In the genomic region with DNA sequence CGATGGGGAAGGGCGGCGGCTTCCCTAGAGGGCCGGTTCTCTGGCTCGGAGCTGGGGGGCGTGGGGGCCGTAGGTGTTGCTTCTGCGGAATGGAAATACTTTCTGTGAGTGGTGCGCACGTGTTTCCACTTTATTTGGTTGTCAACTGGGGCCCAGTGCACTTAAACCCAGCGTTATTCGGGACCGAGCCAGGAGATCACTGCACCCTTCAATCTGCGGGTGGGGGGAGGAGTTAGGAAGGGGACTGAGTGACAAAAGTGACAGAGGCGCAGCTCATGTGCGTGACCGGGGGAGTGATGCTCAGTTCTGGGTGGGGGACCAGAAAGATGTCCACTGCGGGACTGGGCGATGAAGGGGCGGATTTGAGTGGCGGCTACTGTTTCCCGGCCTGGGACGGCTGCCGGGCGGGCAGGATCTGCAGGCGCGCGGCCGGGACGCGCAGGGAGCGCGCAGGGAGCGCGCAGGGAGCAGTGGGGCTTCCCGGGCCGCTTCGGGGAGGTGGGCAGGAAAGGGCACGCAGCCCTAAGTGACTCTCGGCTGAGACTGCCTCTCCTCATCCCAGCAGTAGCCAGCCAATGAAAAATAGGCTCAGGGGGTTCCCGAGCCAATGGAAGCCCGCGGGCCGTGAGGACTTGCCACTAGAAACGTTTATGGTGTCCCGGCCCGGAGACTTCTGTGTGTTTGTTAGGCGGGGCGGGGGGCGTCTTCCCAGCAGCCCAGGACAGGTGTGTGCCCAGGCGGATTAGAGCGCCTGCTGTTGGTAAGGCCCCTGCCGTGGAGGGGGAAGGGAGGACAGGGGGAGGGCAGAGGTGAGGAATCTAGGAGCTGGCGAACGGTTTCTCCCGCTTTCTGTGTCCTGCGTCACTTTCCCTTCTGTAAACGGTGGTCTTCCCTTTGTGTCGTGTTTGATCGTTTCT, we compare ENCODE assay signal across 8 cellular contexts. TPM values are rescaled to one million over a fixed set of nuclear protein-coding genes. Genes with fewer than 3 reads are reported as not detected.
DNase-seq lines count a peak whose midpoint lies in the region; ATAC-seq, FAIRE-seq and TF ChIP-seq lines count a peak whose summit lies in the region.

No MANE protein-coding gene starts in this region.

- H3K27ac ChIP-seq in A549 (peak overlapping the region; percentile 30 to 74; a peak in 5 of 6 replicates), PC-9 (no peak overlapping the region), neutrophil (peak overlapping the region; percentile 98), tibial nerve (peak overlapping the region in 3 of 4 donors; percentile 45 to 89 (median 52))

- H3K9me3 ChIP-seq in A549, result no peaks in the 10 kb centered on the region
- H3K9me3 ChIP-seq in PC-9 (ENCODE audit: insufficient read depth, low read depth), result no peaks in the 10 kb centered on the region
- H3K9me3 ChIP-seq in neutrophil, result no peaks in the 10 kb centered on the region
- no peaks in the 10 kb centered on the region for H3K9me3 ChIP-seq in tibial nerve

- ATAC-seq in A549, result peak; percentile 87 to 91
- no peak for ATAC-seq in HG02623 (IDR thresholded peaks at IDR 0.05; ENCODE audit: unreplicated experiment)

- TF ChIP-seq RAD21 in A549 (conservative IDR thresholded peaks at IDR 0.05 in 1 of 2, IDR thresholded peaks at IDR 0.05 in 1 of 2), result no peak

- POLR2A ChIA-PET in A549 (lab: Yijun Ruan, JAX) (no interaction called here), PC-9 (lab: Charles Lee; ENCODE audit: unreplicated experiment) (no interaction called here)

- DNase-seq in A549 (ENCODE audit: low read depth in 1 of 2, low spot score in 1 of 2) (peak; percentile 44 to 71), H7 (peak; percentile 95), PC-9 (no peak), frontal cortex (ENCODE audit: low spot score in 2 of 2) (peak; percentile 48 to 49), tibial nerve (ENCODE audit: low spot score in 2 of 2) (peak in 1 of 2 donors; percentile 23)
- peak; percentile 84 for DNase-seq in activated effector memory CD4-positive, alpha-beta T cell treated with anti-CD3 and anti-CD28 coated beads, Interleukin-2, amount 50 U/mL, for 16 hours

- no TSS peak for BruUV-seq in PC-9 (replicated peaks; lab: Mats Ljungman, UMichigan)

- FAIRE-seq in A549 (lab: Jason Lieb, UNC) (no peak), frontal cortex (lab: Jason Lieb, UNC) (no peak)

- intact Hi-C loops in PC-9 (cut with micrococcal nuclease; ENCODE audit: unreplicated experiment), result no loop called here

- H2AFZ ChIP-seq in PC-9, result peak overlapping the region; percentile 77

- H3K4me1 ChIP-seq in A549, result peaks cover 17% of the 10 kb centered on the region
- 0 out of 2 replicates have a peak, but pooled peaks cover 13% of the 10 kb centered on the region for H3K4me1 ChIP-seq in PC-9 (replicated peaks; ENCODE audit: insufficient read depth)
- H3K4me1 ChIP-seq in neutrophil (ENCODE audit: control insufficient read depth in 1 of 2, insufficient read depth in 1 of 2, low read depth in 1 of 2, low read length in 1 of 2), result peaks cover 33 to 40% of the 10 kb centered on the region in 2 experiments
- H3K4me1 ChIP-seq in tibial nerve, result peaks cover 0 to 25% (median 9%) of the 10 kb centered on the region in 4 donors

- H3K79me2 ChIP-seq in PC-9 (ENCODE audit: low read depth), result no peaks in the 10 kb centered on the region

- WGBS in A549 (ENCODE audit: missing lambda C conversion rate), result 12% methylated on average over 28 of the region's 60 CpGs
- WGBS in tibial nerve, 2 donors, result 2 to 3% methylated on average over 36 to 52 of the region's 60 CpGs

- H4K20me1 ChIP-seq in PC-9 (ENCODE audit: insufficient read depth), result no peaks in the 10 kb centered on the region

- TF ChIP-seq POLR2A in A549 (IDR thresholded peaks at IDR 0.05; ENCODE audit: low read length) (no peak), tibial nerve (IDR thresholded peaks at IDR 0.05) (no peak)

- CTCF ChIA-PET in A549 (lab: Yijun Ruan, JAX) (interaction anchor here (1.1 to 1.2 kb wide), 2 partner anchors 9 to 29 kb away, joined by 3 read pairs; no protein-coding TSS in a partner anchor), PC-9 (lab: Charles Lee) (no interaction called here)

- H3K36me3 ChIP-seq in H7 (replicated peaks; ENCODE audit: control insufficient read depth, insufficient read depth, low read length) (no peaks in the 10 kb centered on the region), PC-9 (ENCODE audit: low read depth) (no peaks in the 10 kb centered on the region), neutrophil (no peaks in the 10 kb centered on the region), tibial nerve (no peaks in the 10 kb centered on the region)

- H3K9me2 ChIP-seq in PC-9 (ENCODE audit: insufficient read depth), result no peaks in the 10 kb centered on the region

- H3K27me3 ChIP-seq in H7 (ENCODE audit: control insufficient read depth, insufficient read depth, low read length) (peaks cover 21% of the 10 kb centered on the region), PC-9 (ENCODE audit: insufficient read depth, low read depth) (peaks cover 15% of the 10 kb centered on the region), neutrophil (peaks cover 17% of the 10 kb centered on the region), tibial nerve (peaks cover 0 to 25% of the 10 kb centered on the region in 2 donors)

- H3K4me2 ChIP-seq in A549 (peak overlapping the region; percentile 96), PC-9 (peak overlapping the region; percentile 89)

- TF ChIP-seq EP300 in A549 (IDR thresholded peaks at IDR 0.05) (no peak), tibial nerve (IDR thresholded peaks at IDR 0.05) (no peak)

- no peaks in the 10 kb centered on the region for H3F3A ChIP-seq in PC-9 (ENCODE audit: insufficient read depth, low read depth)

- H3K4me3 ChIP-seq in A549 (peak overlapping the region; percentile 57), H7 (ENCODE audit: insufficient read depth, low read depth, low read length) (peak overlapping the region; percentile 59), PC-9 (peak overlapping the region; percentile 50), neutrophil (ENCODE audit: low read depth in 1 of 2, low read length in 1 of 2) (peak overlapping the region; percentile 87 to 98), tibial nerve (peak overlapping the region; percentile 26 to 55 (median 46))

- no peak for TF ChIP-seq CTCF in A549 (IDR thresholded peaks at IDR 0.05)
- no peak for TF ChIP-seq CTCF in PC-9 (conservative IDR thresholded peaks at IDR 0.05)
- peak; percentile 20 for TF ChIP-seq CTCF in neutrophil (IDR thresholded peaks at IDR 0.05)
- TF ChIP-seq CTCF in tibial nerve (IDR thresholded peaks at IDR 0.05), result no peak

TF ChIP-seq in A549, 52 proteins besides CTCF, POLR2A, EP300 and RAD21:
- TF ChIP-seq HOXB5 (CRISPR knock-in tag; IDR thresholded peaks at IDR 0.05), result no peak
- TF ChIP-seq, protein P1, sequence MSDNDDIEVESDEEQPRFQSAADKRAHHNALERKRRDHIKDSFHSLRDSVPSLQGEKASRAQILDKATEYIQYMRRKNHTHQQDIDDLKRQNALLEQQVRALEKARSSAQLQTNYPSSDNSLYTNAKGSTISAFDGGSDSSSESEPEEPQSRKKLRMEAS (IDR thresholded peaks at IDR 0.05), result peak; percentile 26; the same call in 1 of the 2 replicates

RNA-seq across cellular contexts. Expression of gene KDM7A, which starts 54.3 kb away (rescaled TPM):
- polyA plus RNA-seq in A549 (2011; rRNA removed), result 4.1 and 6.1 TPM in 2 replicates
- 0.49 and 0.73 TPM in 2 replicates for polyA plus RNA-seq in A549 (2012; cell fraction: cytosol; rRNA removed)
- polyA plus RNA-seq in A549 (2012; cell fraction: nucleus; rRNA removed), result 1.3 and 1.6 TPM in 2 replicates
- 1.1 to 1.4 TPM (median 1.3 TPM) in 3 replicates for polyA plus RNA-seq in A549 (2017; fragmentation: RNase III; extraction: RNeasy Plus Mini Kit Qiagen cat#74134 plus additional on column Dnase treatment)
- polyA minus RNA-seq in A549 (2011; rRNA and poly(A)+ RNA removed), result 9.1 and 10.1 TPM in 2 replicates
- 5.5 and 7.1 TPM in 2 replicates for total RNA-seq in H7 (2014; rRNA removed; shearing (Covaris generic))
- 1.5 and 1.8 TPM in 2 replicates for total RNA-seq in PC-9 (2021)
- total RNA-seq in frontal cortex, result 16.3 TPM
- 10 to 100 TPM; 15.3 to 34.5 (median 23.2) TPM for total RNA-seq in tibial nerve

Comparison
In these comparisons a context has a peak if more than half of its experiments do, and no peak if none do; other contexts are left out.
1. DNase-seq: peak in A549 (2 of 2), H7 (single experiment), activated effector memory CD4-positive, alpha-beta T cell treated with anti-CD3 and anti-CD28 coated beads, Interleukin-2, amount 50 U/mL, for 16 hours (single experiment) and frontal cortex (2 of 2); none in PC-9 (0 of 2).
2. Peak in every context shown above with its lines, with median percentiles within 50 percentile points of each other: H3K4me3 ChIP-seq.